ENCODE assay signal across 27 cellular contexts in the genomic region with DNA sequence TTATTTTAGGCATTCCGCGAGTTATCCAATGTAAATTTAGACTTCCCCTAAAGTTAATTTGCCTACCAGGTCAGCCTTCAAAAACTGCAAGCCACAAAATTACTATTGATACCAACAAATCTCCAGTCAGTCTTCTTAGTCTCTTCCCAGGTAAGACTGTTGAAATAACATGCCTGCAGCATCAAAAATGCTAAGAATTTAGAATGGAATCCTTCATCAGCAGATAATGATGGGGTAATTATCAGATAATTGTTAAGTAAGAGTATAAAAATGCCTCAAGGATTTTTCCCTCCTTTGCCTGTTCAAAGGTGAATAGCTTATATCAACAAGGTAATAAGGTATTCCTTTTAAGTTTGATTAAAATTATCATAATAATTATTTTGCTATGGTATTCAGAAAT.
"Had no signal": no experiment of that assay in that cellular context is flagged by ENCODE, and none has a peak within 500 bp of the region (broad histone marks: within the 10 kb centered on the region; RNA-seq: fewer than 3 reads in every experiment).

No MANE protein-coding gene starts in this region.

- H3K27me3 Mint-ChIP-seq: activated B cell treated with CpG ODN at 0.5 μM for 24 hours; activated CD8-positive, alpha-beta T cell treated with anti-CD3 and anti-CD28 coated beads for 36 hours; activated naive CD8-positive, alpha-beta T cell; activated T-helper 17 cell treated with anti-CD3 and anti-CD28 coated beads, Interleukin-2, amount 50 U/mL, for 72 hours had no signal

- H3K27ac Mint-ChIP-seq: activated B cell treated with CpG ODN at 0.5 μM for 24 hours; activated CD8-positive, alpha-beta T cell treated with anti-CD3 and anti-CD28 coated beads for 36 hours; activated naive CD8-positive, alpha-beta T cell; activated T-helper 17 cell treated with anti-CD3 and anti-CD28 coated beads, Interleukin-2, amount 50 U/mL, for 72 hours; T-helper 1 cell treated with Interleukin-12 subunit alpha and Interleukin-12 subunit beta and Interleukin-4 antibody, amounts not matched to agents 30 μg/mL and 1 μg/mL, for 36 hours had no signal

- H3K36me3 ChIP-seq: brain microvascular endothelial cell, WERI-Rb-1 had no signal

- DNase-seq: activated B cell treated with CpG ODN at 0.5 μM for 24 hours; activated CD4-positive, alpha-beta T cell treated with anti-CD3 and anti-CD28 coated beads for 48 hours; activated CD4-positive, alpha-beta T cell treated with anti-CD3 and anti-CD28 coated beads, Interleukin-2, amount 50 U/mL, for 1 hour; activated CD4-positive, alpha-beta T cell treated with anti-CD3 and anti-CD28 coated beads, Interleukin-2, amount 50 U/mL, for 48 hours; activated CD8-positive, alpha-beta memory T cell treated with anti-CD3 and anti-CD28 coated beads for 24 hours; activated CD8-positive, alpha-beta T cell treated with anti-CD3 and anti-CD28 coated beads for 36 hours; activated effector memory CD4-positive, alpha-beta T cell treated with Interleukin-2 at 50 U/mL for 16 hours; activated gamma-delta T cell treated with Interleukin-2 at 50 U/mL for 16 hours; activated naive CD4-positive, alpha-beta T cell treated with anti-CD3 and anti-CD28 coated beads, Interleukin-2, amount 50 U/mL, for 16 hours; activated naive CD4-positive, alpha-beta T cell treated with Interleukin-2 at 50 U/mL for 16 hours; activated T-cell treated with anti-CD3 and anti-CD28 coated beads, Interleukin-2, amount 50 U/mL, for 4 hours; amniotic stem cell; anterior cingulate cortex; brain microvascular endothelial cell; caudate nucleus; cortex of kidney; effector CD8-positive, alpha-beta T cell; endodermal cell; foreskin fibroblast; head of caudate nucleus; T-helper 9 cell; WERI-Rb-1 had no signal

- H3K9me3 Mint-ChIP-seq: activated B cell treated with CpG ODN at 0.5 μM for 24 hours; activated CD8-positive, alpha-beta T cell treated with anti-CD3 and anti-CD28 coated beads for 36 hours; activated T-cell treated with anti-CD3 and anti-CD28 coated beads, Interleukin-2, amount 50 U/mL, for 4 hours; activated T-helper 17 cell treated with anti-CD3 and anti-CD28 coated beads, Interleukin-2, amount 50 U/mL, for 72 hours; endodermal cell; T-helper 1 cell treated with Interleukin-12 subunit alpha and Interleukin-12 subunit beta and Interleukin-4 antibody, amounts not matched to agents 30 μg/mL and 1 μg/mL, for 36 hours had no signal

- ATAC-seq: activated CD4-positive, CD25-positive, alpha-beta regulatory T cell treated with anti-CD3 and anti-CD28 coated beads, Interleukin-2, amount 50 U/mL, for 24 hours; activated CD8-positive, alpha-beta T cell treated with anti-CD3 and anti-CD28 coated beads for 36 hours; activated T-cell treated with anti-CD3 and anti-CD28 coated beads, Interleukin-2, amount 50 U/mL, for 4 hours; activated T-helper 17 cell treated with anti-CD3 and anti-CD28 coated beads, Interleukin-2, amount 50 U/mL, for 72 hours; esophagus mucosa had no signal

- H3K4me1 Mint-ChIP-seq: activated B cell treated with CpG ODN at 0.5 μM for 24 hours; activated T-helper 17 cell treated with anti-CD3 and anti-CD28 coated beads, Interleukin-2, amount 50 U/mL, for 72 hours had no signal

- H3K27ac ChIP-seq: brain microvascular endothelial cell, WERI-Rb-1 had no signal

- H3K27me3 ChIP-seq: brain microvascular endothelial cell had no signal

- H3K4me3 Mint-ChIP-seq: activated B cell treated with CpG ODN at 0.5 μM for 24 hours; activated CD8-positive, alpha-beta T cell treated with anti-CD3 and anti-CD28 coated beads for 36 hours; activated naive CD8-positive, alpha-beta T cell; activated T-cell treated with anti-CD3 and anti-CD28 coated beads, Interleukin-2, amount 50 U/mL, for 4 hours; activated T-helper 17 cell treated with anti-CD3 and anti-CD28 coated beads, Interleukin-2, amount 50 U/mL, for 72 hours; endodermal cell; T-helper 1 cell treated with Interleukin-12 subunit alpha and Interleukin-12 subunit beta and Interleukin-4 antibody, amounts not matched to agents 30 μg/mL and 1 μg/mL, for 36 hours had no signal
